ENCODE assay signal across 1 cellular context in the genomic region with DNA sequence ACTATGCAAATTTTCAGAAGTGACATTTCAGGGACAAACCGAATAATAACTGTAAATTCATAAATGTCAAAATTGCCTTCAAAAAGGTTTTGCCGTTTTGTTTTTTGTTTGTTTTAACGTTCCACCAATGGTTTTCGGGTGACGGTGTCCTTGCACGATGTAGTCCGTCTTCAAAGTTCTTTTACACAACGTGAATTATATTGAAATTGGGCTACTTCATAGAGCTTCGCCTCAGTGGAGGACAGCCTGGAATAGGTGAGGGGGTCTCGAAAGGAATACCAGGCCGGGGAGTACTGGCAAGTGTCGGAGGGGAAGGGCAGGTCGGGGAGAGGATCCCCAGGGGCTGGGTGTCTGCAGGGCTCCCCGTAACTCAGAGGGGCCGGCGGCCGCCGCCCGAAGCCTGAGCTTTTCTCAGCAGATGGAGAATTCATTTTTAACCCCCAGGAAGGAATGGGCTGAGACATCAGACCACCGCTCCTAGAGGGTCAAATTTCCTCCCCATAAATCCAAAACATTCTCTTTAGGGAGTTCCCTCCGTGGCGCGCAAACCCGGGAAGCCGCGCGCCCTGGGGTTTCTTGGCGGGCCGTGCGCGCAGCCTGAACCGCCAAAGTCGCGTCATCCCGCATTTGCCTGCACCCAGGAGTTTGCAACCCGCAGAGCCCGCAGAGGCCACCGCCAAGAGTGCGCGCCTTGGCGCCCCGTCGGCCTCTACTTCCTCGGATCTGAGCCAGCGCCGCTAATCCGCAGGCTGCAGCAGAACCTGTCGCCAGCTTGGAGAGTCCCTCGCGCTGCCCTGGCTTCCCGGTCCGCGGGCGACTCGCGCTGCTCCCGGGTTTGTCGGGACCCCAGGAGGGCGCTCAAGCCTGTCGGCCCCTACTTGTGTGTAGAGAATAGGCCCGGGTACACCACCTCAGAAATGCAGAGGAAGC.
TF ChIP-seq lines count a peak whose summit lies in the region.

No MANE protein-coding gene starts in this region.

TF ChIP-seq in HepG2, 621 proteins besides CTCF, POLR2A, EP300 and RAD21:
- TF ChIP-seq EZH2 (conservative IDR thresholded peaks at IDR 0.05; ENCODE audit: low read depth, low read length) (0 out of 2 replicates have a peak, but pooled peaks have one; percentile 59), SRSF4 (IDR thresholded peaks at IDR 0.05; ENCODE audit: low read depth, low read length, poor library complexity, severe bottlenecking) (no peak)
